ENCODE assay signal across 8 cellular contexts in the genomic region with DNA sequence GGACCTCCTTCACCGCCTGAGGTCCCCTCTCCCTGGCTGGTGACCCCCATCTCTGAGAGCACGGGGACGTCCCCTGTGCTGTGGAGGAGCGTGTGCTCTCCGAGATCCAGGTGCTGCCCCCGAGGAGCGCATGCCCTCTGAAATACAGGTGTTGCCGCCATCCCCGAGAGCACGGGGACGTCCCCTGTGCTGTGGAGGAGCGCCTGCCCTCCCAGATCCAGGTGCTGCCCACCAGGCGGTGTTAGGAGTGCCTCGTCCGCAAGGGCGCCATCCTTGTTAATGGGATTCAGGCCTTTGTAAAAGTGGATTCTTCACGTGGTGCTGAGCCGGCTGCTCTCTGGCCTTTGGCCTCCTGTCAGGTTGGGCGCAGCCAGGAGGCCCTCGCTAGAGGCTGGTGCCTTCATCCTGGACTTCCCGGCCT. TPM values are rescaled to one million over a fixed set of nuclear protein-coding genes. Genes with fewer than 3 reads are reported as not detected.
DNase-seq lines count a peak whose midpoint lies in the region; ATAC-seq and TF ChIP-seq lines count a peak whose summit lies in the region.

No MANE protein-coding gene starts in this region.

- no peaks in the 10 kb centered on the region for H3K27me3 Mint-ChIP-seq in activated CD8-positive, alpha-beta T cell treated with anti-CD3 and anti-CD28 coated beads for 36 hours
- H3K27me3 Mint-ChIP-seq in naive thymus-derived CD4-positive, alpha-beta T cell: no peaks in the 10 kb centered on the region

- CTCF ChIA-PET in activated CD8-positive, alpha-beta T cell treated with anti-CD3 and anti-CD28 coated beads for 36 hours (lab: Charles Lee): interaction anchor here (0.9 to 1.5 kb wide), 24 partner anchors 8 to 463 kb away, joined by 3 to 23 read pairs (median 3); a partner anchor contains a TSS
- CTCF ChIA-PET in naive thymus-derived CD4-positive, alpha-beta T cell (lab: Charles Lee): interaction anchor here (0.6 to 1.4 kb wide), 19 partner anchors 9 to 458 kb away, joined by 3 to 16 read pairs (median 4); a partner anchor contains a TSS

- H3K36me3 ChIP-seq in naive thymus-derived CD4-positive, alpha-beta T cell (ENCODE audit: control insufficient read depth in 2 of 3, insufficient read depth in 3 of 3, low read length in 3 of 3): peaks cover 0 to 55% (median 0%) of the 10 kb centered on the region in 3 experiments

- ATAC-seq in GM18505 (IDR thresholded peaks at IDR 0.05; ENCODE audit: unreplicated experiment) (peak; percentile 11), HG02678 (IDR thresholded peaks at IDR 0.05; ENCODE audit: unreplicated experiment) (peak; percentile 27), GM18517 (IDR thresholded peaks at IDR 0.05; ENCODE audit: unreplicated experiment) (no peak), GM18868 (IDR thresholded peaks at IDR 0.05; ENCODE audit: unreplicated experiment) (no peak)
- peak; percentile 6 for ATAC-seq in activated CD8-positive, alpha-beta T cell treated with anti-CD3 and anti-CD28 coated beads for 36 hours
- peak; percentile 2 for ATAC-seq in naive thymus-derived CD4-positive, alpha-beta T cell

- peaks cover 0 to 4% of the 10 kb centered on the region in 2 donors for H3K4me1 ChIP-seq in naive thymus-derived CD4-positive, alpha-beta T cell (ENCODE audit: control insufficient read depth in 2 of 2, insufficient read depth in 2 of 2, low read length in 2 of 2)

- DNase-seq in activated CD8-positive, alpha-beta T cell treated with anti-CD3 and anti-CD28 coated beads for 36 hours: no peak
- no peak for DNase-seq in naive thymus-derived CD4-positive, alpha-beta T cell
- DNase-seq in HUDEP-2 (lab: John Stamatoyannopoulos, UW; ENCODE audit: unreplicated experiment in 76 of 76) (no peak), hepatic stellate cell (ENCODE audit: low spot score) (no peak)

- POLR2A ChIA-PET in activated CD8-positive, alpha-beta T cell treated with anti-CD3 and anti-CD28 coated beads for 36 hours (lab: Charles Lee): no interaction called here
- POLR2A ChIA-PET in naive thymus-derived CD4-positive, alpha-beta T cell (lab: Charles Lee): interaction anchor here (0.9 to 1.5 kb wide), 3 partner anchors 31 to 42 kb away, joined by 3 to 9 read pairs (median 5); no protein-coding TSS in a partner anchor

- no peaks in the 10 kb centered on the region for H3K27me3 ChIP-seq in naive thymus-derived CD4-positive, alpha-beta T cell (ENCODE audit: control insufficient read depth in 2 of 2, insufficient read depth in 2 of 2, low read length in 2 of 2)

- TF ChIP-seq CTCF in activated CD8-positive, alpha-beta T cell treated with anti-CD3 and anti-CD28 coated beads for 36 hours (IDR thresholded peaks at IDR 0.05): no peak

- H3K4me3 Mint-ChIP-seq in activated CD8-positive, alpha-beta T cell treated with anti-CD3 and anti-CD28 coated beads for 36 hours: no peak overlapping the region
- H3K4me3 Mint-ChIP-seq in naive thymus-derived CD4-positive, alpha-beta T cell: peak overlapping the region in 3 of 10 donors; percentile 9 to 74 (median 54)

- H3K9me3 ChIP-seq in naive thymus-derived CD4-positive, alpha-beta T cell (ENCODE audit: control insufficient read depth in 2 of 3, low read length in 3 of 3): no peaks in the 10 kb centered on the region

- H3K4me1 Mint-ChIP-seq in activated CD8-positive, alpha-beta T cell treated with anti-CD3 and anti-CD28 coated beads for 36 hours (ENCODE audit: low read depth): no peaks in the 10 kb centered on the region
- H3K4me1 Mint-ChIP-seq in naive thymus-derived CD4-positive, alpha-beta T cell: peaks cover 0 to 4% (median 0%) of the 10 kb centered on the region in 7 donors

- intact Hi-C loops in activated CD8-positive, alpha-beta T cell treated with anti-CD3 and anti-CD28 coated beads for 36 hours (cut with micrococcal nuclease): loop anchor here (5.0 kb wide), 1 partner anchor 68 kb away; no protein-coding TSS in a partner anchor
- intact Hi-C loops in naive thymus-derived CD4-positive, alpha-beta T cell (cut with micrococcal nuclease): loop anchor here (1.0 to 5.0 kb wide), 10 partner anchors 35 to 463 kb away; a partner anchor contains a TSS

- H3K9me3 Mint-ChIP-seq in activated CD8-positive, alpha-beta T cell treated with anti-CD3 and anti-CD28 coated beads for 36 hours: no peaks in the 10 kb centered on the region
- no peaks in the 10 kb centered on the region for H3K9me3 Mint-ChIP-seq in naive thymus-derived CD4-positive, alpha-beta T cell

- H3K36me3 Mint-ChIP-seq in activated CD8-positive, alpha-beta T cell treated with anti-CD3 and anti-CD28 coated beads for 36 hours (ENCODE audit: low read depth): peaks cover 1% of the 10 kb centered on the region
- no peaks in the 10 kb centered on the region for H3K36me3 Mint-ChIP-seq in naive thymus-derived CD4-positive, alpha-beta T cell

- H3K27ac ChIP-seq in naive thymus-derived CD4-positive, alpha-beta T cell (ENCODE audit: low read depth, low read length): no peak overlapping the region

- no peak overlapping the region for H3K4me3 ChIP-seq in naive thymus-derived CD4-positive, alpha-beta T cell (ENCODE audit: low read length)

- TF ChIP-seq POLR2A in GM18505 (IDR thresholded peaks at IDR 0.05; ENCODE audit: borderline replicate concordance, extremely low read depth, insufficient read depth, insufficient read length): no peak

- H3K27ac Mint-ChIP-seq in activated CD8-positive, alpha-beta T cell treated with anti-CD3 and anti-CD28 coated beads for 36 hours: no peak overlapping the region
- H3K27ac Mint-ChIP-seq in naive thymus-derived CD4-positive, alpha-beta T cell: peak overlapping the region in 2 of 9 donors; percentile 64 to 78

RNA-seq across cellular contexts. Expression of a gene that starts 10.1 kb away (rescaled TPM):
- 10 to 100 TPM; 35.6 to 41.2 TPM for total RNA-seq in activated CD8-positive, alpha-beta T cell treated with anti-CD3 and anti-CD28 coated beads for 36 hours
- total RNA-seq in naive thymus-derived CD4-positive, alpha-beta T cell: 10 to 100 TPM; 19.3 to 27.1 (median 21.1) TPM
- polyA plus RNA-seq in naive thymus-derived CD4-positive, alpha-beta T cell: 10 to 100 TPM; 16.9 to 29.0 TPM

RNA-seq across cellular contexts. Expression of a gene that starts 10.2 kb away (rescaled TPM):
- total RNA-seq in activated CD8-positive, alpha-beta T cell treated with anti-CD3 and anti-CD28 coated beads for 36 hours: 10 to 100 TPM; 24.1 to 25.5 TPM
- total RNA-seq in naive thymus-derived CD4-positive, alpha-beta T cell: 10 to 100 TPM; 33.2 to 54.8 (median 50.6) TPM
- 10 to 100 TPM in 1 of 2 donors, 1 to 10 TPM in 1; 8.8 to 15.6 TPM for polyA plus RNA-seq in naive thymus-derived CD4-positive, alpha-beta T cell

Comparison
In these comparisons a context has a peak if more than half of its experiments do, and no peak if none do; other contexts are left out.
1. ATAC-seq: peak in GM18505 (single experiment), HG02678 (single experiment), activated CD8-positive, alpha-beta T cell treated with anti-CD3 and anti-CD28 coated beads for 36 hours (single experiment) and naive thymus-derived CD4-positive, alpha-beta T cell (single experiment); none in GM18517 (single experiment) and GM18868 (single experiment).